In the genomic region with DNA sequence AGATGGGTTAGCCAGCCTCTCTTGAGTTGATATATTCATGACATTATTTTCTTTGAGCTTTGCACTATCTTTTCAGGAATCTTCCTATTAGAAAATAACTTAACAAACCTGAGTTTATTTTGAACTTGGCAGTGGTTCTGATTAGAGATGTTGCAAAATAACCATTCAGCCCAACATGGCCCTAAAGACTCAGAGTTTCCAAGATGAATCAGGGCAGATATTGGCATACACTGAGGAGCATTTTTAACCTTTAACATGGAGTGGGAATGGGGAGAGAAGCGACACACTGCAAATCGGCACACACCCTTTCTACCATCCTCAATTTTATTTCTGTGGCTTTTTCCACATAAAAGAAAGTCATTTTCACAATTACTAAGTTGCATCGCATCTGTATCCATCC, we compare ENCODE assay signal across 18 cellular contexts.
DNase-seq lines count a peak whose midpoint lies in the region; ATAC-seq and TF ChIP-seq lines count a peak whose summit lies in the region.
"Had no signal": no experiment of that assay in that cellular context is flagged by ENCODE, and none has a peak within 500 bp of the region (broad histone marks: within the 10 kb centered on the region; RNA-seq: fewer than 3 reads in every experiment).

No MANE protein-coding gene starts in this region.

- no peaks in the 10 kb centered on the region for H3K27me3 Mint-ChIP-seq in mesothelial cell of epicardium (ENCODE audit: low read depth)

- H3K4me1 ChIP-seq in left lung = no peaks in the 10 kb centered on the region
- no peaks in the 10 kb centered on the region for H3K4me1 ChIP-seq in aorta (ENCODE audit: control insufficient read depth in 1 of 2, insufficient read depth in 2 of 2, low read length in 2 of 2)
- no peaks in the 10 kb centered on the region for H3K4me1 ChIP-seq in body of pancreas

- H3K36me3 ChIP-seq in left lung (no peaks in the 10 kb centered on the region), aorta (ENCODE audit: control insufficient read depth in 1 of 2, insufficient read depth in 2 of 2, low read length in 1 of 2) (no peaks in the 10 kb centered on the region), body of pancreas (replicated peaks in 1 of 2; ENCODE audit: insufficient read depth in 1 of 2, low read depth in 2 of 2) (no peaks in the 10 kb centered on the region)

- 92 to 97% methylated on average over 3 of the region's 3 CpGs for WGBS in aorta, 2 donors
- 77 to 78% methylated on average over 3 of the region's 3 CpGs for WGBS in body of pancreas, 2 donors

- H3K27me3 ChIP-seq in left lung = no peaks in the 10 kb centered on the region
- H3K27me3 ChIP-seq in aorta (ENCODE audit: control insufficient read depth in 1 of 2, insufficient read depth in 2 of 2, low read length in 1 of 2) = no peaks in the 10 kb centered on the region
- no peaks in the 10 kb centered on the region for H3K27me3 ChIP-seq in body of pancreas

- H3K27ac ChIP-seq in left lung (no peak overlapping the region), aorta (ENCODE audit: low read depth in 1 of 2, low read length in 2 of 2) (no peak overlapping the region), body of pancreas (no peak overlapping the region)
- H3K27ac ChIP-seq: 22Rv1 had no signal

- no peak for TF ChIP-seq POLR2A in body of pancreas (IDR thresholded peaks at IDR 0.05)

- no peaks in the 10 kb centered on the region for H3K4me1 Mint-ChIP-seq in mesothelial cell of epicardium
- H3K4me1 Mint-ChIP-seq: B cell had no signal

- H3K36me3 Mint-ChIP-seq in mesothelial cell of epicardium = no peaks in the 10 kb centered on the region

- peaks cover 4% of the 10 kb centered on the region for H3K9me3 Mint-ChIP-seq in mesothelial cell of epicardium

- H3K9me3 ChIP-seq in left lung (no peaks in the 10 kb centered on the region), aorta (ENCODE audit: control insufficient read depth, low read length) (no peaks in the 10 kb centered on the region), body of pancreas (no peaks in the 10 kb centered on the region)

- TF ChIP-seq CTCF in left lung (IDR thresholded peaks at IDR 0.05) (no peak), mesothelial cell of epicardium (IDR thresholded peaks at IDR 0.05; ENCODE audit: unreplicated experiment) (no peak), body of pancreas (IDR thresholded peaks at IDR 0.05) (no peak)

- intact Hi-C loops in Right ventricle myocardium inferior (cut with DNase I) = no loop called here
- intact Hi-C loops in Right ventricle myocardium superior (cut with DNase I) = no loop called here
- intact Hi-C loops in left lung (cut with DNase I) = no loop called here
- intact Hi-C loops in aorta (cut with DNase I) = no loop called here
- intact Hi-C loops in body of pancreas (cut with DNase I) = no loop called here

- ATAC-seq in Right ventricle myocardium inferior = peak; percentile 44
- ATAC-seq in Right ventricle myocardium superior (ENCODE audit: poor library complexity) = no peak
- ATAC-seq in left lung = peak; percentile 22
- peak; percentile 60 for ATAC-seq in aorta (ENCODE audit: low FRiP score)
- no peak for ATAC-seq in body of pancreas

- H3K27ac Mint-ChIP-seq in mesothelial cell of epicardium = no peak overlapping the region
- H3K27ac Mint-ChIP-seq: B cell, CD14-positive monocyte had no signal

- H3K4me3 ChIP-seq in left lung = no peak overlapping the region
- H3K4me3 ChIP-seq in aorta (ENCODE audit: low read length in 2 of 2) = no peak overlapping the region
- no peak overlapping the region for H3K4me3 ChIP-seq in body of pancreas

- DNase-seq in Right ventricle myocardium inferior (ENCODE audit: missing footprints) (no peak), Right ventricle myocardium superior (no peak), fibroblast of gingiva (ENCODE audit: low read depth) (peak; percentile 66), left lung (no peak), aorta (no peak), mesothelial cell of epicardium (ENCODE audit: low spot score in 2 of 2, unreplicated experiment in 2 of 2) (no peak), body of pancreas (no peak)
- DNase-seq in effector CD4-positive, alpha-beta T cell = no peak
- DNase-seq: H7, Kasumi-1, NCI-H1417 treated with DMSO at 0.1 percent for 48 hours, NCI-H187, NCI-H446 treated with DMSO at 0.1 percent for 48 hours, NCI-H526 treated with DMSO at 0.1 percent for 48 hours, SHP77 had no signal

- H3K4me3 Mint-ChIP-seq in mesothelial cell of epicardium = no peak overlapping the region
- H3K4me3 Mint-ChIP-seq: B cell had no signal

Comparison
In these comparisons a context has a peak if more than half of its experiments do, and no peak if none do; other contexts are left out.
1. ATAC-seq: peak in Right ventricle myocardium inferior (single experiment), left lung (single experiment) and aorta (single experiment); none in Right ventricle myocardium superior (single experiment) and body of pancreas (single experiment).